ENCODE assay signal across 16 cellular contexts in the genomic region with DNA sequence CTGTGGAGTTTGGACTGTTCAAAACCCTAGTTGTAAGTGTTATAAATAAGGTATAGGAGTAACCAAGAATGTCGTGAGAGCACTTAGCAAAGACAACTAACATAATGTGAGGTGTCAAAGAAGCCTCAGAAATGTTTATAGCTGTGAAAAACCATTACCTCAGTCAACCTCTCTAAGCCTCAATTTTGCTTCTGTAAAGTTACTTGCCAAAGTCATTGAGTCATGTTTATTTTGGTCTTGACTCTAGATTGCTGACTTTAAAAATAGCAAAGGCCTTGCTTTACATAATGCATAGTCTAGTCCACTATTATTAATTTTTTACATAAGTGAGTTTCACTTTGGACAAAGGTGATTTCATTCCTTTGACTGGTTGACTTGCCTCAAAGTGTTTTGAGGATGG.
DNase-seq lines count a peak whose midpoint lies in the region; ATAC-seq and TF ChIP-seq lines count a peak whose summit lies in the region.
"Had no signal": no experiment of that assay in that cellular context is flagged by ENCODE, and none has a peak within 500 bp of the region (broad histone marks: within the 10 kb centered on the region; RNA-seq: fewer than 3 reads in every experiment).

No MANE protein-coding gene starts in this region.

- intact Hi-C loops in transverse colon (cut with DNase I; ENCODE audit: low total_unique reads): no loop called here

- H3K9me3 ChIP-seq in transverse colon: no peaks in the 10 kb centered on the region
- H3K9me3 ChIP-seq: gastroesophageal sphincter, spleen had no signal

- H3K4me1 Mint-ChIP-seq in type B pancreatic cell (ENCODE audit: unreplicated experiment): no peaks in the 10 kb centered on the region

- H3K9me3 Mint-ChIP-seq in type B pancreatic cell: peaks cover 4% of the 10 kb centered on the region

- TF ChIP-seq POLR2A in transverse colon (IDR thresholded peaks at IDR 0.05): no peak

- no peaks in the 10 kb centered on the region for H3K27me3 Mint-ChIP-seq in type B pancreatic cell

- DNase-seq in iris pigment epithelial cell (ENCODE audit: low read depth) (peak; percentile 36), type B pancreatic cell (ENCODE audit: extremely low spot score, unreplicated experiment) (no peak), transverse colon (no peak), cerebellar cortex (ENCODE audit: low spot score) (no peak), SIG-M5 treated with dmso at 0.1 percent for 504 hours (lab: John Stamatoyannopoulos, UW; ENCODE audit: unreplicated experiment) (no peak)
- DNase-seq: activated T-cell treated with anti-CD3 and anti-CD28 coated beads for 4 hours; cerebellar nuclear complex; COR-L47; NCI-H774; spleen; stimulated activated naive CD4-positive, alpha-beta T cell treated with Interleukin-2 at 50 U/mL for 16 hours; T-helper 9 cell had no signal

- no peaks in the 10 kb centered on the region for H3K27me3 ChIP-seq in transverse colon
- H3K27me3 ChIP-seq: gastroesophageal sphincter, spleen had no signal

- no peak for TF ChIP-seq EP300 in transverse colon (IDR thresholded peaks at IDR 0.05; ENCODE audit: low read depth)

- H3K27ac Mint-ChIP-seq in type B pancreatic cell: no peak overlapping the region

- ATAC-seq in GM18909 (IDR thresholded peaks at IDR 0.05; ENCODE audit: poor library complexity, unreplicated experiment): peak; percentile 81
- peak; percentile 83 for ATAC-seq in GM21737 (IDR thresholded peaks at IDR 0.05; ENCODE audit: unreplicated experiment)
- peak; percentile 88 for ATAC-seq in HG03342 (IDR thresholded peaks at IDR 0.05; ENCODE audit: unreplicated experiment)
- ATAC-seq: gastroesophageal sphincter had no signal

- no peaks in the 10 kb centered on the region for H3K36me3 ChIP-seq in transverse colon
- H3K36me3 ChIP-seq: gastroesophageal sphincter, spleen had no signal

- no peaks in the 10 kb centered on the region for H3K36me3 Mint-ChIP-seq in type B pancreatic cell

- H3K4me3 Mint-ChIP-seq in type B pancreatic cell: no peak overlapping the region

- WGBS in transverse colon (ENCODE audit: low coverage in 1 of 2), 2 donors: 13 to 33% methylated on average over 1 of the region's 1 CpG

- in situ Hi-C loops in transverse colon (cut with MboI; ENCODE audit: low pct_ligation_motif_present in 1 of 4, low pct_unique_long_range_greater_than_20kb in 1 of 4, low sequenced_read_pairs in 3 of 4): no loop called here

- H3K4me3 ChIP-seq in transverse colon: no peak overlapping the region
- H3K4me3 ChIP-seq: gastroesophageal sphincter, spleen had no signal

- H3K4me1 ChIP-seq in transverse colon: no peaks in the 10 kb centered on the region
- H3K4me1 ChIP-seq: gastroesophageal sphincter, spleen had no signal

- H3K27ac ChIP-seq in transverse colon: no peak overlapping the region
- H3K27ac ChIP-seq: gastroesophageal sphincter, spleen had no signal

- TF ChIP-seq CTCF in type B pancreatic cell (conservative IDR thresholded peaks at IDR 0.05): no peak
- TF ChIP-seq CTCF in transverse colon (IDR thresholded peaks at IDR 0.05): no peak
